In genomic region chr14:49969961-49970360, GRCh38 we compare ENCODE assay signal across 11 cellular contexts.
DNase-seq lines count a peak whose midpoint lies in the region; ATAC-seq and TF ChIP-seq lines count a peak whose summit lies in the region.
"Had no signal": no experiment of that assay in that cellular context is flagged by ENCODE, and none has a peak within 500 bp of the region (broad histone marks: within the 10 kb centered on the region; RNA-seq: fewer than 3 reads in every experiment).

No MANE protein-coding gene starts in this region.

- no peaks in the 10 kb centered on the region for H3K27me3 Mint-ChIP-seq in activated CD4-positive, alpha-beta T cell treated with anti-CD3 and anti-CD28 coated beads, Interleukin-2, amount 10 ng/mL, durations not matched to agents 24 days and 14 days

- H3K27ac Mint-ChIP-seq in activated CD4-positive, alpha-beta T cell treated with anti-CD3 and anti-CD28 coated beads, Interleukin-2, amount 10 ng/mL, durations not matched to agents 24 days and 14 days: peak overlapping the region; percentile 99
- H3K27ac Mint-ChIP-seq in activated naive CD4-positive, alpha-beta T cell treated with anti-CD3 and anti-CD28 coated beads, Interleukin-2, amount 50 U/mL, for 72 hours: peak overlapping the region; percentile 92 to 94

- ATAC-seq in activated naive CD4-positive, alpha-beta T cell treated with anti-CD3 and anti-CD28 coated beads, Interleukin-2, amount 50 U/mL, for 72 hours: no peak
- ATAC-seq in right lobe of liver (no peak), HG03520 (IDR thresholded peaks at IDR 0.05; ENCODE audit: unreplicated experiment) (no peak)
- ATAC-seq: esophagus mucosa had no signal

- no peaks in the 10 kb centered on the region for H3K9me3 ChIP-seq in right lobe of liver
- no peaks in the 10 kb centered on the region for H3K9me3 ChIP-seq in stomach

- WGBS in right lobe of liver (ENCODE audit: insufficient coverage, low coverage, low lambda C conversion rate, missing lambda C conversion rate): 93% methylated on average over 2 of the region's 5 CpGs
- 49 to 73% (median 56%) methylated on average over 4 to 5 of the region's 5 CpGs for WGBS in stomach, 5 donors

- H3K27ac ChIP-seq in right lobe of liver: peak overlapping the region; percentile 22 to 73 (median 62)
- H3K27ac ChIP-seq in stomach: peak overlapping the region; percentile 81 to 91 (median 84)

- peak overlapping the region; percentile 82 for H3K4me3 Mint-ChIP-seq in activated CD4-positive, alpha-beta T cell treated with anti-CD3 and anti-CD28 coated beads, Interleukin-2, amount 10 ng/mL, durations not matched to agents 24 days and 14 days

- TF ChIP-seq POLR2A in right lobe of liver (IDR thresholded peaks at IDR 0.05): no peak
- TF ChIP-seq POLR2A in stomach (IDR thresholded peaks at IDR 0.05): no peak

- H3K4me1 ChIP-seq in right lobe of liver (peaks cover 0 to 56% (median 21%) of the 10 kb centered on the region in 4 donors), stomach (peaks cover 44 to 73% (median 53%) of the 10 kb centered on the region in 4 donors)

- H3K4me1 Mint-ChIP-seq in activated CD4-positive, alpha-beta T cell treated with anti-CD3 and anti-CD28 coated beads, Interleukin-2, amount 10 ng/mL, durations not matched to agents 24 days and 14 days: peaks cover 55% of the 10 kb centered on the region

- no peak for DNase-seq in activated CD4-positive, alpha-beta T cell treated with anti-CD3 and anti-CD28 coated beads, Interleukin-2, amount 10 ng/mL, durations not matched to agents 24 days and 14 days
- DNase-seq in activated CD4-positive, alpha-beta T cell treated with anti-CD3 and anti-CD28 coated beads, Interleukin-2, amount 50 U/mL, for 1 hour: no peak
- no peak for DNase-seq in activated naive CD4-positive, alpha-beta T cell treated with anti-CD3 and anti-CD28 coated beads, Interleukin-2, amount 50 U/mL, for 72 hours (ENCODE audit: low spot score in 2 of 2)
- DNase-seq in right lobe of liver (no peak), stomach (no peak), cerebellar nuclear complex (lab: John Stamatoyannopoulos, UW) (no peak), SKM-1 (lab: John Stamatoyannopoulos, UW; ENCODE audit: unreplicated experiment) (no peak)
- DNase-seq: activated gamma-delta T cell; stimulated activated CD4-positive, alpha-beta T cell treated with anti-CD3 and anti-CD28 coated beads, Interleukin-15, amount 100 ng/mL, for 24 hours had no signal

- H3K36me3 Mint-ChIP-seq in activated CD4-positive, alpha-beta T cell treated with anti-CD3 and anti-CD28 coated beads, Interleukin-2, amount 10 ng/mL, durations not matched to agents 24 days and 14 days (ENCODE audit: low read depth): no peaks in the 10 kb centered on the region
- H3K36me3 Mint-ChIP-seq in activated naive CD4-positive, alpha-beta T cell treated with anti-CD3 and anti-CD28 coated beads, Interleukin-2, amount 50 U/mL, for 72 hours: no peaks in the 10 kb centered on the region

- no peaks in the 10 kb centered on the region for H3K36me3 ChIP-seq in right lobe of liver
- no peaks in the 10 kb centered on the region for H3K36me3 ChIP-seq in stomach

- TF ChIP-seq CTCF in right lobe of liver (IDR thresholded peaks at IDR 0.05) (no peak), stomach (IDR thresholded peaks at IDR 0.05) (no peak)

- H3K27me3 ChIP-seq in right lobe of liver (no peaks in the 10 kb centered on the region), stomach (no peaks in the 10 kb centered on the region)

- H3K4me3 ChIP-seq in right lobe of liver (no peak overlapping the region), stomach (no peak overlapping the region)

- TF ChIP-seq EP300 in stomach (IDR thresholded peaks at IDR 0.05): no peak

- no peaks in the 10 kb centered on the region for H3K9me3 Mint-ChIP-seq in activated CD4-positive, alpha-beta T cell treated with anti-CD3 and anti-CD28 coated beads, Interleukin-2, amount 10 ng/mL, durations not matched to agents 24 days and 14 days
- no peaks in the 10 kb centered on the region for H3K9me3 Mint-ChIP-seq in activated naive CD4-positive, alpha-beta T cell treated with anti-CD3 and anti-CD28 coated beads, Interleukin-2, amount 50 U/mL, for 72 hours

- intact Hi-C loops in activated CD4-positive, alpha-beta T cell treated with anti-CD3 and anti-CD28 coated beads, Interleukin-2, amount 10 ng/mL, durations not matched to agents 24 days and 14 days (cut with micrococcal nuclease): loop anchor here (2.0 kb wide), 2 partner anchors 23 to 113 kb away; no protein-coding TSS in a partner anchor
- intact Hi-C loops in right lobe of liver (cut with DNase I): no loop called here
- intact Hi-C loops in stomach (cut with DNase I; ENCODE audit: low total_unique reads): no loop called here
